In genomic region chr18:51438797-51439350, GRCh38 we compare ENCODE assay signal across 33 cellular contexts.
"Had no signal": no experiment of that assay in that cellular context is flagged by ENCODE, and none has a peak within 500 bp of the region (broad histone marks: within the 10 kb centered on the region; RNA-seq: fewer than 3 reads in every experiment).

No MANE protein-coding gene starts in this region.

- H3K9me3 ChIP-seq: colonic mucosa, esophagus squamous epithelium, gastroesophageal sphincter, heart right ventricle had no signal

- H3K36me3 ChIP-seq: brain microvascular endothelial cell, colonic mucosa, esophagus squamous epithelium, gastroesophageal sphincter, heart right ventricle had no signal

- H3K27ac Mint-ChIP-seq: activated CD4-positive, alpha-beta memory T cell treated with anti-CD3 and anti-CD28 coated beads for 36 hours; activated CD4-positive, alpha-beta T cell treated with anti-CD3 and anti-CD28 coated beads for 36 hours; activated CD4-positive, alpha-beta T cell treated with anti-CD3 and anti-CD28 coated beads, Interleukin-2, amount 10 ng/mL, durations not matched to agents 24 days and 14 days; activated CD8-positive, alpha-beta memory T cell treated with anti-CD3 and anti-CD28 coated beads, Interleukin-2, amount 10 ng/mL, durations not matched to agents 7 days and 5 days; activated CD8-positive, alpha-beta T cell treated with anti-CD3 and anti-CD28 coated beads, Interleukin-2, amount 10 ng/mL, durations not matched to agents 7 days and 5 days; activated naive CD4-positive, alpha-beta T cell treated with anti-CD3 and anti-CD28 coated beads for 36 hours; activated naive CD4-positive, alpha-beta T cell treated with anti-CD3 and anti-CD28 coated beads, Interleukin-2, amount 50 U/mL, for 24 hours; activated naive CD8-positive, alpha-beta T cell treated with anti-CD3 and anti-CD28 coated beads for 36 hours; activated T-helper 1 cell treated with anti-CD3 and anti-CD28 coated beads, Interleukin-12 subunit alpha, Interleukin-12 subunit beta, Interleukin-2, Interleukin-4 antibody, amounts not matched to agents 30 ng/mL and 10 ng/mL and 1 ng/mL, durations not matched to agents 14 hours and 24 hours and 36 hours; activated T-helper 2 cell treated with anti-CD3 and anti-CD28 coated beads, Interferon-gamma antibody, Interleukin-2, Interleukin-4, amounts not matched to agents 10 μg/mL and 5 μg/mL and 100 μg/mL, durations not matched to agents 14 hours and 24 hours and 36 hours; T-helper 17 cell had no signal

- H3K79me2 ChIP-seq: hepatocyte had no signal

- H3K4me2 ChIP-seq: hepatocyte had no signal

- H3K4me3 ChIP-seq: colonic mucosa, esophagus squamous epithelium, gastroesophageal sphincter, heart right ventricle, hepatocyte had no signal

- FAIRE-seq: astrocyte, endometrium, endothelial cell of umbilical vein had no signal

- H3K4me1 ChIP-seq: colonic mucosa, esophagus squamous epithelium, gastroesophageal sphincter, heart right ventricle had no signal

- DNase-seq: activated CD4-positive, alpha-beta memory T cell treated with anti-CD3 and anti-CD28 coated beads for 36 hours; activated CD4-positive, alpha-beta T cell treated with anti-CD3 and anti-CD28 coated beads for 36 hours; activated CD4-positive, alpha-beta T cell treated with anti-CD3 and anti-CD28 coated beads, Interleukin-2, amount 10 ng/mL, durations not matched to agents 24 days and 14 days; activated CD4-positive, CD25-positive, alpha-beta regulatory T cell; activated CD4-positive, CD25-positive, alpha-beta regulatory T cell treated with anti-CD3 and anti-CD28 coated beads, Interleukin-2, amount 50 U/mL, for 72 hours; activated CD8-positive, alpha-beta memory T cell treated with anti-CD3 and anti-CD28 coated beads, Interleukin-2, amount 10 ng/mL, durations not matched to agents 7 days and 5 days; activated CD8-positive, alpha-beta memory T cell treated with anti-CD3 and anti-CD28 coated beads, Interleukin-2, amount 50 U/mL, for 4 hours; activated CD8-positive, alpha-beta T cell treated with anti-CD3 and anti-CD28 coated beads, Interleukin-2, amount 10 ng/mL, durations not matched to agents 7 days and 5 days; activated effector memory CD4-positive, alpha-beta T cell treated with anti-CD3 and anti-CD28 coated beads, Interleukin-2, amount 50 U/mL, for 16 hours; activated naive CD4-positive, alpha-beta T cell treated with anti-CD3 and anti-CD28 coated beads for 36 hours; activated naive CD8-positive, alpha-beta T cell treated with anti-CD3 and anti-CD28 coated beads for 36 hours; activated T-cell treated with anti-CD3 and anti-CD28 coated beads, Interleukin-2, amount 50 U/mL, for 1 hour; activated T-cell treated with anti-CD3 and anti-CD28 coated beads, Interleukin-2, amount 50 U/mL, for 48 hours; amniotic stem cell; anterior cingulate cortex; brain microvascular endothelial cell; caudate nucleus; cerebellar nuclear complex; colonic mucosa; effector CD8-positive, alpha-beta T cell; esophagus squamous epithelium; foreskin melanocyte; heart right ventricle; T-helper 17 cell had no signal

- ATAC-seq: activated CD4-positive, alpha-beta T cell treated with anti-CD3 and anti-CD28 coated beads for 36 hours; activated CD8-positive, alpha-beta memory T cell treated with anti-CD3 and anti-CD28 coated beads, Interleukin-2, amount 10 ng/mL, durations not matched to agents 7 days and 5 days; activated CD8-positive, alpha-beta T cell treated with anti-CD3 and anti-CD28 coated beads, Interleukin-2, amount 10 ng/mL, durations not matched to agents 7 days and 5 days; gastroesophageal sphincter; heart right ventricle; T-helper 17 cell had no signal

- H3K4me1 Mint-ChIP-seq: activated naive CD4-positive, alpha-beta T cell treated with anti-CD3 and anti-CD28 coated beads, Interleukin-2, amount 50 U/mL, for 24 hours; activated naive CD8-positive, alpha-beta T cell treated with anti-CD3 and anti-CD28 coated beads for 36 hours; T-helper 17 cell had no signal

- H3K27ac ChIP-seq: brain microvascular endothelial cell, colonic mucosa, epithelial cell of prostate, esophagus squamous epithelium, gastroesophageal sphincter, heart right ventricle, hepatocyte had no signal

- H3K4me3 Mint-ChIP-seq: activated CD4-positive, alpha-beta memory T cell treated with anti-CD3 and anti-CD28 coated beads for 36 hours; activated CD4-positive, alpha-beta T cell treated with anti-CD3 and anti-CD28 coated beads for 36 hours; activated CD4-positive, alpha-beta T cell treated with anti-CD3 and anti-CD28 coated beads, Interleukin-2, amount 10 ng/mL, durations not matched to agents 24 days and 14 days; activated CD8-positive, alpha-beta memory T cell treated with anti-CD3 and anti-CD28 coated beads, Interleukin-2, amount 10 ng/mL, durations not matched to agents 7 days and 5 days; activated CD8-positive, alpha-beta T cell treated with anti-CD3 and anti-CD28 coated beads, Interleukin-2, amount 10 ng/mL, durations not matched to agents 7 days and 5 days; activated naive CD4-positive, alpha-beta T cell treated with anti-CD3 and anti-CD28 coated beads for 36 hours; activated naive CD4-positive, alpha-beta T cell treated with anti-CD3 and anti-CD28 coated beads, Interleukin-2, amount 50 U/mL, for 24 hours; activated naive CD8-positive, alpha-beta T cell treated with anti-CD3 and anti-CD28 coated beads for 36 hours; activated T-helper 1 cell treated with anti-CD3 and anti-CD28 coated beads, Interleukin-12 subunit alpha, Interleukin-12 subunit beta, Interleukin-2, Interleukin-4 antibody, amounts not matched to agents 30 ng/mL and 10 ng/mL and 1 ng/mL, durations not matched to agents 14 hours and 24 hours and 36 hours; T-helper 17 cell had no signal

- H2AFZ ChIP-seq: hepatocyte had no signal

- H3K36me3 Mint-ChIP-seq: activated CD4-positive, alpha-beta memory T cell treated with anti-CD3 and anti-CD28 coated beads for 36 hours; activated CD8-positive, alpha-beta memory T cell treated with anti-CD3 and anti-CD28 coated beads, Interleukin-2, amount 10 ng/mL, durations not matched to agents 7 days and 5 days; activated naive CD4-positive, alpha-beta T cell treated with anti-CD3 and anti-CD28 coated beads, Interleukin-2, amount 50 U/mL, for 24 hours; activated naive CD8-positive, alpha-beta T cell treated with anti-CD3 and anti-CD28 coated beads for 36 hours had no signal

- H3K27me3 ChIP-seq: brain microvascular endothelial cell, colonic mucosa, hepatocyte had no signal

- H3K9me3 Mint-ChIP-seq: activated CD4-positive, alpha-beta memory T cell treated with anti-CD3 and anti-CD28 coated beads for 36 hours; activated naive CD4-positive, alpha-beta T cell treated with anti-CD3 and anti-CD28 coated beads for 36 hours; activated naive CD4-positive, alpha-beta T cell treated with anti-CD3 and anti-CD28 coated beads, Interleukin-2, amount 50 U/mL, for 24 hours; activated naive CD8-positive, alpha-beta T cell treated with anti-CD3 and anti-CD28 coated beads for 36 hours; activated T-helper 2 cell treated with anti-CD3 and anti-CD28 coated beads, Interferon-gamma antibody, Interleukin-2, Interleukin-4, amounts not matched to agents 10 μg/mL and 5 μg/mL and 100 μg/mL, durations not matched to agents 14 hours and 24 hours and 36 hours had no signal
